ENCODE assay signal across 26 cellular contexts in genomic region chr1:232223887-232224286, GRCh38.
"Had no signal": no experiment of that assay in that cellular context is flagged by ENCODE, and none has a peak within 500 bp of the region (broad histone marks: within the 10 kb centered on the region; RNA-seq: fewer than 3 reads in every experiment).

No MANE protein-coding gene starts in this region.

- H3K9me3 Mint-ChIP-seq: immature natural killer cell; mesothelial cell of epicardium; natural killer cell; stimulated activated naive B cell treated with anti-CD40 and anti-IgM and Interleukin-4, amounts not matched to agents 10 μg/mL and 1 μg/mL and 100 μg/mL, for 72 hours had no signal

- H3K27me3 ChIP-seq: ovary, suprapubic skin, tibial artery, vagina had no signal

- H3K9me3 ChIP-seq: left ventricle myocardium inferior, neutrophil, ovary, suprapubic skin, thoracic aorta, tibial artery, vagina had no signal

- H3K36me3 ChIP-seq: left ventricle myocardium inferior, neutrophil, ovary, suprapubic skin, thoracic aorta, tibial artery, vagina had no signal

- DNase-seq: hypothalamus; immature natural killer cell; left ventricle myocardium inferior; mesendoderm; naive B cell; natural killer cell; occipital lobe; ovary; right cardiac atrium; stimulated activated CD4-positive, alpha-beta T cell treated with anti-CD3 and anti-CD28 coated beads, Interleukin-12 subunit alpha, Interleukin-12 subunit beta, amount 100 ng/mL, for 4 hours; stimulated activated CD4-positive, alpha-beta T cell treated with anti-CD3 and anti-CD28 coated beads, Interleukin-15, amount 100 ng/mL, for 24 hours; stimulated activated CD4-positive, alpha-beta T cell treated with anti-CD3 and anti-CD28 coated beads, Interleukin-2, amount 100 ng/mL, for 24 hours; stimulated activated CD4-positive, alpha-beta T cell treated with anti-CD3 and anti-CD28 coated beads, Interleukin-4, amount 100 ng/mL, for 1 hour; stimulated activated naive B cell treated with anti-CD40 and anti-IgM and Interleukin-4, amounts not matched to agents 10 μg/mL and 1 μg/mL and 100 μg/mL, for 72 hours; stimulated activated naive CD8-positive, alpha-beta T cell treated with anti-CD3 and anti-CD28 coated beads, Interleukin-15, Interleukin-2, amounts not matched to agents 100 U/mL and 50 U/mL, for 24 hours; tibial artery; trophoblast cell had no signal

- H3K4me3 ChIP-seq: left ventricle myocardium inferior, lung, ovary, skin epidermis, suprapubic skin, thoracic aorta, tibial artery, vagina had no signal

- H3K27ac ChIP-seq: left ventricle myocardium inferior, neutrophil, ovary, skin epidermis, suprapubic skin, thoracic aorta, tibial artery, vagina had no signal

- H3K36me3 Mint-ChIP-seq: immature natural killer cell; mesothelial cell of epicardium; naive B cell; natural killer cell; stimulated activated naive B cell treated with anti-CD40 and anti-IgM and Interleukin-4, amounts not matched to agents 10 μg/mL and 1 μg/mL and 100 μg/mL, for 72 hours had no signal

- ATAC-seq: right cardiac atrium; sciatic nerve; stimulated activated naive B cell treated with anti-CD40 and anti-IgM and Interleukin-4, amounts not matched to agents 10 μg/mL and 1 μg/mL and 100 μg/mL, for 72 hours; stimulated activated naive CD8-positive, alpha-beta T cell treated with anti-CD3 and anti-CD28 coated beads, Interleukin-15, Interleukin-2, amounts not matched to agents 100 U/mL and 50 U/mL, for 24 hours had no signal

- H3K4me3 Mint-ChIP-seq: immature natural killer cell; mesothelial cell of epicardium; naive B cell; natural killer cell; stimulated activated naive B cell treated with anti-CD40 and anti-IgM and Interleukin-4, amounts not matched to agents 10 μg/mL and 1 μg/mL and 100 μg/mL, for 72 hours had no signal

- H3K27ac Mint-ChIP-seq: immature natural killer cell, mesothelial cell of epicardium, naive B cell, natural killer cell, progenitor cell of endocrine pancreas had no signal

- H3K4me1 Mint-ChIP-seq: naive B cell; stimulated activated naive B cell treated with anti-CD40 and anti-IgM and Interleukin-4, amounts not matched to agents 10 μg/mL and 1 μg/mL and 100 μg/mL, for 72 hours had no signal

- H3K4me1 ChIP-seq: tibial artery had no signal
